17 cellular contexts compared by ENCODE assay signal in genomic region chr12:8054821-8055220, GRCh38. TPM values are rescaled to one million over a fixed set of nuclear protein-coding genes. Genes with fewer than 3 reads are reported as not detected.
DNase-seq lines count a peak whose midpoint lies in the region; ATAC-seq, FAIRE-seq and TF ChIP-seq lines count a peak whose summit lies in the region.
"Had no signal": no experiment of that assay in that cellular context is flagged by ENCODE, and none has a peak within 500 bp of the region (broad histone marks: within the 10 kb centered on the region; RNA-seq: fewer than 3 reads in every experiment).

No MANE protein-coding gene starts in this region.

- H3K9me3 ChIP-seq in K562 (replicated peaks; ENCODE audit: control insufficient read depth, insufficient read depth, low read depth, low read length), result no peaks in the 10 kb centered on the region
- H3K9me3 ChIP-seq: BLaER1, HAP-1 had no signal

- H3K27ac ChIP-seq in K562 (ENCODE audit: extremely low read depth, low read depth, low read length), result no peak overlapping the region
- H3K27ac ChIP-seq: BLaER1, GM23248 had no signal

- no peak overlapping the region for H3K4me2 ChIP-seq in K562 (ENCODE audit: insufficient read depth, low read length)
- H3K4me2 ChIP-seq: BLaER1 had no signal

- no peak for TF ChIP-seq CTCF in K562 (IDR thresholded peaks at IDR 0.05 in 2 of 3, conservative IDR thresholded peaks at IDR 0.05 in 1 of 3; ENCODE audit: insufficient read depth in 2 of 3, low read depth in 1 of 3, low read length in 3 of 3)
- no peak for TF ChIP-seq CTCF in chondrocyte (IDR thresholded peaks at IDR 0.05)

- no peaks in the 10 kb centered on the region for H4K20me1 ChIP-seq in K562 (replicated peaks; ENCODE audit: control insufficient read depth, insufficient read depth, low read length)
- H4K20me1 ChIP-seq: BLaER1 had no signal

- H3K4me3 Mint-ChIP-seq in chondrocyte (ENCODE audit: unreplicated experiment), result no peak overlapping the region
- H3K4me3 Mint-ChIP-seq: CD8-positive, alpha-beta T cell had no signal

- 54% methylated on average over 2 of the region's 2 CpGs for WGBS in K562 (ENCODE audit: insufficient coverage, low coverage, missing lambda C conversion rate)

- H3K4me1 Mint-ChIP-seq in chondrocyte (ENCODE audit: low read depth), result peaks cover 12% of the 10 kb centered on the region

- TF ChIP-seq RAD21 in K562 (CRISPR knock-in tag; conservative IDR thresholded peaks at IDR 0.05 in 1 of 2, IDR thresholded peaks at IDR 0.05 in 1 of 2), result no peak

- peaks cover 10% of the 10 kb centered on the region; the same call in 2 of the 3 replicates for H3K36me3 ChIP-seq in K562 (ENCODE audit: control insufficient read depth, insufficient read depth, low read length)

- POLR2A ChIA-PET in K562 (lab: Yijun Ruan, JAX), result interaction anchor here (0.8 kb wide), 1 partner anchor 10 kb away, joined by 3 read pairs; no protein-coding TSS in a partner anchor

- no peak overlapping the region for H3K4me3 ChIP-seq in K562
- H3K4me3 ChIP-seq: BLaER1, GM23248, HAP-1 had no signal

- no peak for TF ChIP-seq POLR2A in K562 (conservative IDR thresholded peaks at IDR 0.05)
- no peak for TF ChIP-seq POLR2A in erythroblast (IDR thresholded peaks at IDR 0.05; ENCODE audit: low read length)

- DNase-seq in left cardiac atrium (peak; percentile 37), Right ventricle myocardium superior (no peak), K562 (ENCODE audit: extremely low read depth in 1 of 4, low spot score in 3 of 4) (no peak), erythroblast (lab: John Stamatoyannopoulos, UW) (peak; percentile 16 to 18), chondrocyte (ENCODE audit: low spot score) (no peak)
- DNase-seq: 8988T; Calu3; CD8-positive, alpha-beta T cell; DMS79 treated with DMSO at 0.1 percent for 48 hours; GF-D8; GM23248; IMR-90 had no signal

- H3K9me3 Mint-ChIP-seq in chondrocyte (ENCODE audit: low read depth), result no peaks in the 10 kb centered on the region
- H3K9me3 Mint-ChIP-seq: CD8-positive, alpha-beta T cell had no signal

- H2AFZ ChIP-seq in K562 (ENCODE audit: low read depth, low read length), result no peak overlapping the region
- H2AFZ ChIP-seq: GM23248 had no signal

- no peaks in the 10 kb centered on the region for H3K27me3 Mint-ChIP-seq in chondrocyte (ENCODE audit: low read depth)

- intact Hi-C loops in left cardiac atrium (cut with DNase I) (no loop called here), Right ventricle myocardium superior (cut with DNase I) (no loop called here), K562 (cut with micrococcal nuclease) (no loop called here)

- ATAC-seq in left cardiac atrium (no peak), Right ventricle myocardium superior (ENCODE audit: poor library complexity) (no peak), K562 (no peak), HG03175 (IDR thresholded peaks at IDR 0.05; ENCODE audit: unreplicated experiment) (no peak), HG03571 (IDR thresholded peaks at IDR 0.05; ENCODE audit: unreplicated experiment) (no peak)
- ATAC-seq: CD8-positive, alpha-beta T cell had no signal

- H3K79me2 ChIP-seq in K562 (ENCODE audit: control insufficient read depth, insufficient read depth, low read length), result no peaks in the 10 kb centered on the region

- peaks cover 9 to 13% of the 10 kb centered on the region in 2 experiments; a peak in 4 of 5 replicates for H3K4me1 ChIP-seq in K562 (replicated peaks in 1 of 2; ENCODE audit: control insufficient read depth in 2 of 2, insufficient read depth in 2 of 2, low read length in 2 of 2)
- H3K4me1 ChIP-seq: HAP-1 had no signal

- FAIRE-seq in K562 (lab: Jason Lieb, UNC), result no peak
- FAIRE-seq: HTR-8/SVneo had no signal

- CTCF ChIA-PET in K562 (lab: Yijun Ruan, JAX; ENCODE audit: low intra/inter-chr PET ratio), result no interaction called here

- no peak for TF ChIP-seq EP300 in K562 (IDR thresholded peaks at IDR 0.05; ENCODE audit: low read length)

- no peak overlapping the region for H3K9ac ChIP-seq in K562 (ENCODE audit: insufficient read depth in 1 of 2, low read depth in 2 of 2, low read length in 2 of 2)
- H3K9ac ChIP-seq: BLaER1, GM23248 had no signal

- no peak overlapping the region for H3K27ac Mint-ChIP-seq in chondrocyte (ENCODE audit: unreplicated experiment)
- H3K27ac Mint-ChIP-seq: CD8-positive, alpha-beta T cell had no signal

- no peaks in the 10 kb centered on the region for H3K9me1 ChIP-seq in K562 (ENCODE audit: control insufficient read depth, insufficient read depth, low read length)

- peaks cover 30% of the 10 kb centered on the region for H3K36me3 Mint-ChIP-seq in chondrocyte (ENCODE audit: low read depth)

- H3K27me3 ChIP-seq in K562 (ENCODE audit: control insufficient read depth in 2 of 2, insufficient read depth in 2 of 2, low read length in 2 of 2), result no peaks in the 10 kb centered on the region
- H3K27me3 ChIP-seq: BLaER1 had no signal

- no TSS peak for BruUV-seq in K562 (replicated peaks; lab: Mats Ljungman, UMichigan)

- in situ Hi-C loops in K562 (cut with MboI), result no loop called here

TF ChIP-seq in K562, 482 proteins besides CTCF, POLR2A, EP300 and RAD21:
- TF ChIP-seq ESRRB (CRISPR knock-in tag; IDR thresholded peaks at IDR 0.05; ENCODE audit: borderline replicate concordance), result no peak
- TF ChIP-seq ZNF778 (CRISPR knock-in tag; IDR thresholded peaks at IDR 0.05), result no peak
- no peak for TF ChIP-seq ZNF174 (CRISPR knock-in tag; IDR thresholded peaks at IDR 0.05)
- peak; percentile 72 for TF ChIP-seq NFIC (IDR thresholded peaks at IDR 0.05)
- TF ChIP-seq NFE2 (IDR thresholded peaks at IDR 0.05; ENCODE audit: low read depth), result no peak

RNA-seq across cellular contexts. Expression of gene C3AR1, which starts 11.3 kb away (rescaled TPM):
- total RNA-seq in left cardiac atrium, result 10 to 100 TPM; 10.4 to 22.0 TPM
- total RNA-seq in Right ventricle myocardium superior, result 7.3 TPM
- 8.0 and 9.9 TPM in 2 replicates for total RNA-seq in K562 (2011; cell fraction: chromatin; rRNA removed; ENCODE audit: low replicate concordance)
- 8.6 and 12.2 TPM in 2 replicates for total RNA-seq in K562 (2011; cell fraction: nucleolus; rRNA removed)
- total RNA-seq in K562 (2011; cell fraction: nucleoplasm; rRNA removed), result 8.4 and 9.2 TPM in 2 replicates
- 2.2 and 2.5 TPM in 2 replicates for total RNA-seq in K562 (2014; rRNA removed)
- 3.7 and 3.8 TPM in 2 replicates for total RNA-seq in K562 (2014; rRNA removed; fragmentation: Illumina TruSeq; extraction: Trizol)
- 2.4 and 2.5 TPM in 2 replicates for total RNA-seq in K562 (2015; rRNA removed; fragmentation: Illumina TruSeq; extraction: Trizol)
- 3.5 and 3.9 TPM in 2 replicates for total RNA-seq in K562 (2021)
- 3.6 and 9.5 TPM in 2 replicates for polyA plus RNA-seq in K562 (2011; rRNA removed)
- polyA plus RNA-seq in K562 (2011; cell fraction: cytosol; rRNA removed), result 4.2 and 13.5 TPM in 2 replicates
- 3.5 and 8.0 TPM in 2 replicates for polyA plus RNA-seq in K562 (2011; cell fraction: nucleus; rRNA removed)
- polyA plus RNA-seq in K562 (2012), result 4.2 and 4.7 TPM in 2 replicates
- polyA plus RNA-seq in K562 (2014; fragmentation: Illumina TruSeq; extraction: Trizol), result 7.0 and 7.2 TPM in 2 replicates
- 10 to 100 TPM; 11.5 to 12.9 TPM for polyA plus RNA-seq in K562 (2014; fragmentation: Nextera tagmentation; extraction: Ambion mirVana)
- 4.7 and 5.3 TPM in 2 replicates for polyA plus RNA-seq in K562 (2014; rRNA removed)
- 4.7 and 8.5 TPM in 2 replicates for polyA minus RNA-seq in K562 (2011; rRNA and poly(A)+ RNA removed)
- 0.64 and 5.8 TPM in 2 replicates for polyA minus RNA-seq in K562 (2011; cell fraction: cytosol; rRNA and poly(A)+ RNA removed)
- polyA minus RNA-seq in K562 (2011; cell fraction: nucleus; rRNA and poly(A)+ RNA removed), result 1.8 and 2.4 TPM in 2 replicates
- 0.27 to 0.59 TPM in 2 of 3 replicates, not detected in the other for total RNA-seq in chondrocyte
- total RNA-seq: Calu3, GM23248 had no signal

RNA-seq across cellular contexts. Expression of gene FOXJ2, which starts 22.3 kb away (rescaled TPM):
- total RNA-seq in left cardiac atrium (10 to 100 TPM; 18.9 to 19.5 TPM), Right ventricle myocardium superior (22.4 TPM), K562 (2014; rRNA removed) (2.9 and 4.0 TPM in 2 replicates), K562 (2014; rRNA removed; fragmentation: Illumina TruSeq; extraction: Trizol) (1.9 and 2.1 TPM in 2 replicates), K562 (2015; rRNA removed; fragmentation: Illumina TruSeq; extraction: Trizol) (2.4 and 2.5 TPM in 2 replicates), K562 (2021) (6.6 and 6.8 TPM in 2 replicates), chondrocyte (21.1 to 24.0 TPM (median 23.4 TPM) in 3 replicates)
- total RNA-seq in K562 (2011; cell fraction: chromatin; rRNA removed; ENCODE audit: low replicate concordance), result 4.7 and 7.3 TPM in 2 replicates
- 4.7 and 4.9 TPM in 2 replicates for total RNA-seq in K562 (2011; cell fraction: nucleolus; rRNA removed)
- total RNA-seq in K562 (2011; cell fraction: nucleoplasm; rRNA removed), result 4.8 and 7.8 TPM in 2 replicates
- polyA plus RNA-seq in K562 (2011; rRNA removed) (2.3 and 3.2 TPM in 2 replicates), K562 (2014; fragmentation: Illumina TruSeq; extraction: Trizol) (5.7 and 7.5 TPM in 2 replicates), K562 (2014; fragmentation: Nextera tagmentation; extraction: Ambion mirVana) (1 to 10 TPM; 1.0 to 1.1 TPM), K562 (2014; rRNA removed) (3.7 and 4.2 TPM in 2 replicates)
- 1.6 and 2.1 TPM in 2 replicates for polyA plus RNA-seq in K562 (2011; cell fraction: cytosol; rRNA removed)
- 4.8 and 7.3 TPM in 2 replicates for polyA plus RNA-seq in K562 (2011; cell fraction: nucleus; rRNA removed)
- 5.1 and 6.6 TPM in 2 replicates for polyA plus RNA-seq in K562 (2012)
- 2.2 TPM in 2 replicates for polyA minus RNA-seq in K562 (2011; rRNA and poly(A)+ RNA removed)
- 2.2 and 3.4 TPM in 2 replicates for polyA minus RNA-seq in K562 (2011; cell fraction: cytosol; rRNA and poly(A)+ RNA removed)
- 1.6 and 2.4 TPM in 2 replicates for polyA minus RNA-seq in K562 (2011; cell fraction: nucleus; rRNA and poly(A)+ RNA removed)

RNA-seq across cellular contexts. Expression of gene NECAP1, which starts 27.3 kb away (rescaled TPM):
- total RNA-seq in left cardiac atrium, result 10 to 100 TPM; 21.2 to 28.8 TPM
- total RNA-seq in Right ventricle myocardium superior, result 16.8 TPM
- total RNA-seq in K562 (2011; cell fraction: chromatin; rRNA removed; ENCODE audit: low replicate concordance), result 30.9 and 56.0 TPM in 2 replicates
- total RNA-seq in K562 (2011; cell fraction: nucleolus; rRNA removed), result 19.0 and 19.1 TPM in 2 replicates
- 36.8 and 50.1 TPM in 2 replicates for total RNA-seq in K562 (2011; cell fraction: nucleoplasm; rRNA removed)
- 21.7 and 21.9 TPM in 2 replicates for total RNA-seq in K562 (2014; rRNA removed)
- total RNA-seq in K562 (2014; rRNA removed; fragmentation: Illumina TruSeq; extraction: Trizol), result 21.0 and 23.6 TPM in 2 replicates
- total RNA-seq in K562 (2015; rRNA removed; fragmentation: Illumina TruSeq; extraction: Trizol), result 22.8 and 27.4 TPM in 2 replicates
- 18.9 and 21.7 TPM in 2 replicates for total RNA-seq in K562 (2021)
- polyA plus RNA-seq in K562 (2011; rRNA removed), result 19.1 and 20.9 TPM in 2 replicates
- 18.7 and 21.6 TPM in 2 replicates for polyA plus RNA-seq in K562 (2011; cell fraction: cytosol; rRNA removed)
- 31.6 and 38.3 TPM in 2 replicates for polyA plus RNA-seq in K562 (2011; cell fraction: nucleus; rRNA removed)
- 11.3 and 13.4 TPM in 2 replicates for polyA plus RNA-seq in K562 (2012)
- 17.1 and 18.1 TPM in 2 replicates for polyA plus RNA-seq in K562 (2014; fragmentation: Illumina TruSeq; extraction: Trizol)
- polyA plus RNA-seq in K562 (2014; fragmentation: Nextera tagmentation; extraction: Ambion mirVana), result 10 to 100 TPM; 22.1 to 32.8 TPM
- polyA plus RNA-seq in K562 (2014; rRNA removed), result 19.0 and 22.5 TPM in 2 replicates
- 26.2 and 32.6 TPM in 2 replicates for polyA minus RNA-seq in K562 (2011; rRNA and poly(A)+ RNA removed)
- polyA minus RNA-seq in K562 (2011; cell fraction: cytosol; rRNA and poly(A)+ RNA removed), result 15.3 and 16.4 TPM in 2 replicates
- polyA minus RNA-seq in K562 (2011; cell fraction: nucleus; rRNA and poly(A)+ RNA removed), result 11.2 and 28.4 TPM in 2 replicates
- total RNA-seq in chondrocyte, result 23.1 to 36.9 TPM (median 26.1 TPM) in 3 replicates

Comparison
In these comparisons a context has a peak if more than half of its experiments do, and no peak if none do; other contexts are left out.
1. DNase-seq: peak in left cardiac atrium (single experiment) and erythroblast (2 of 2); none in Right ventricle myocardium superior (single experiment), K562 (0 of 4) and chondrocyte (single experiment).